ENCODE assay signal across 22 cellular contexts in genomic region chr10:88983939-88984338, GRCh38. TPM values are rescaled to one million over a fixed set of nuclear protein-coding genes. Genes with fewer than 3 reads are reported as not detected.
DNase-seq lines count a peak whose midpoint lies in the region; ATAC-seq and TF ChIP-seq lines count a peak whose summit lies in the region.
"Had no signal": no experiment of that assay in that cellular context is flagged by ENCODE, and none has a peak within 500 bp of the region (broad histone marks: within the 10 kb centered on the region; RNA-seq: fewer than 3 reads in every experiment).

No MANE protein-coding gene starts in this region.

- H3K9ac ChIP-seq in IMR-90 (ENCODE audit: low read depth, low read length): no peak overlapping the region

- H3K14ac ChIP-seq in IMR-90 (replicated peaks; ENCODE audit: low read depth, low read length): 0 out of 2 replicates have a peak overlapping the region, but pooled peaks have one; percentile 12

- ATAC-seq in IMR-90 (ENCODE audit: low read depth) (no peak), GM19324 (IDR thresholded peaks at IDR 0.05; ENCODE audit: low FRiP score, unreplicated experiment) (no peak)
- no peak for ATAC-seq in natural killer cell treated with Interleukin-12 subunit alpha and Interleukin-12 subunit beta and Interleukin-15 and Interleukin-18, amount 100 ng/mL, for 72 hours
- ATAC-seq: left lung; stimulated activated naive B cell treated with anti-CD40 and anti-IgM and Interleukin-4, amounts not matched to agents 10 μg/mL and 1 μg/mL and 100 μg/mL, for 72 hours had no signal

- POLR2A ChIA-PET in A673 (lab: Charles Lee; ENCODE audit: low non-redundant PET) (no interaction called here), IMR-90 (lab: Charles Lee; ENCODE audit: unreplicated experiment) (no interaction called here)

- H4K91ac ChIP-seq in IMR-90 (ENCODE audit: insufficient read depth, low read depth, low read length): no peak overlapping the region

- H3K4ac ChIP-seq in IMR-90 (ENCODE audit: low read depth, low read length): no peak overlapping the region

- no peak overlapping the region; the same call in 1 of the 2 replicates for H3K23ac ChIP-seq in IMR-90 (ENCODE audit: low read depth, low read length)

- H3K4me3 Mint-ChIP-seq in natural killer cell treated with Interleukin-12 subunit alpha and Interleukin-12 subunit beta and Interleukin-15 and Interleukin-18, amount 100 ng/mL, for 72 hours: no peak overlapping the region
- H3K4me3 Mint-ChIP-seq: activated CD4-positive, alpha-beta memory T cell treated with anti-CD3 and anti-CD28 coated beads, Interleukin-2, amount 10 ng/mL, durations not matched to agents 7 days and 5 days; stimulated activated naive B cell treated with anti-CD40 and anti-IgM and Interleukin-4, amounts not matched to agents 10 μg/mL and 1 μg/mL and 100 μg/mL, for 72 hours had no signal

- peaks cover 97% of the 10 kb centered on the region for H3K4me1 ChIP-seq in A673 (ENCODE audit: insufficient read depth, low read length, poor library complexity, severe bottlenecking)
- H3K4me1 ChIP-seq in IMR-90 (ENCODE audit: control insufficient read depth, insufficient read depth, low read length): peaks cover 10% of the 10 kb centered on the region
- H3K4me1 ChIP-seq in esophagus squamous epithelium: peaks cover 0 to 69% (median 12%) of the 10 kb centered on the region in 3 donors

- H3K4me2 ChIP-seq in IMR-90 (ENCODE audit: low read depth, low read length): no peak overlapping the region

- DNase-seq in A673 (ENCODE audit: low spot score): no peak
- DNase-seq in IMR-90: no peak
- DNase-seq in esophagus squamous epithelium (lab: John Stamatoyannopoulos, UW): no peak
- DNase-seq in natural killer cell treated with Interleukin-12 subunit alpha and Interleukin-12 subunit beta and Interleukin-15 and Interleukin-18, amount 100 ng/mL, for 72 hours (ENCODE audit: low spot score): no peak
- DNase-seq in anterior cingulate cortex (lab: John Stamatoyannopoulos, UW): no peak
- DNase-seq in SIG-M5 treated with dmso at 0.1 percent for 504 hours (lab: John Stamatoyannopoulos, UW; ENCODE audit: unreplicated experiment): no peak
- DNase-seq in NCI-H2107 (lab: John Stamatoyannopoulos, UW): no peak
- DNase-seq: activated CD4-positive, alpha-beta memory T cell treated with anti-CD3 and anti-CD28 coated beads, Interleukin-2, amount 10 ng/mL, durations not matched to agents 7 days and 5 days; activated T-cell treated with anti-CD3 and anti-CD28 coated beads for 4 hours; adrenal gland; cortex of kidney; HCEC 1CT; heart left ventricle; KG1; left lung; NCI-H1694; NCI-H69; occipital lobe; stimulated activated CD4-positive, alpha-beta T cell treated with anti-CD3 and anti-CD28 coated beads, Interleukin-2, amount 100 ng/mL, for 48 hours; stimulated activated naive B cell treated with anti-CD40 and anti-IgM and Interleukin-4, amounts not matched to agents 10 μg/mL and 1 μg/mL and 100 μg/mL, for 72 hours had no signal

- no peak overlapping the region for H2AK9ac ChIP-seq in IMR-90 (replicated peaks; ENCODE audit: low read depth, low read length, poor library complexity)

- no peak overlapping the region for H2AFZ ChIP-seq in IMR-90 (replicated peaks; ENCODE audit: low read length, poor library complexity)

- TF ChIP-seq CTCF in A673 (conservative IDR thresholded peaks at IDR 0.05; ENCODE audit: low read depth, low read length): no peak
- no peak for TF ChIP-seq CTCF in IMR-90 (conservative IDR thresholded peaks at IDR 0.05; ENCODE audit: low read depth, low read length)
- TF ChIP-seq CTCF in esophagus squamous epithelium (IDR thresholded peaks at IDR 0.05): no peak

- TF ChIP-seq RAD21 in IMR-90 (IDR thresholded peaks at IDR 0.05; ENCODE audit: low read length): no peak

- 0 out of 2 replicates have a peak, but pooled peaks cover 3% of the 10 kb centered on the region for H4K20me1 ChIP-seq in IMR-90 (ENCODE audit: insufficient read depth, low read length)

- no peaks in the 10 kb centered on the region for H3K9me3 ChIP-seq in A673 (ENCODE audit: low read depth, low read length, poor library complexity, severe bottlenecking)
- no peaks in the 10 kb centered on the region for H3K9me3 ChIP-seq in IMR-90 (ENCODE audit: control insufficient read depth, insufficient read depth, low read length)
- H3K9me3 ChIP-seq in esophagus squamous epithelium: no peaks in the 10 kb centered on the region
- H3K9me3 ChIP-seq: adrenal gland, heart left ventricle, left lung, tibial nerve had no signal

- H3K36me3 Mint-ChIP-seq in natural killer cell treated with Interleukin-12 subunit alpha and Interleukin-12 subunit beta and Interleukin-15 and Interleukin-18, amount 100 ng/mL, for 72 hours: peaks cover 6% of the 10 kb centered on the region

- H3K18ac ChIP-seq in IMR-90 (ENCODE audit: low read depth, low read length): no peak overlapping the region

- peaks cover 7% of the 10 kb centered on the region; the same call in 1 of the 2 replicates for H3K9me1 ChIP-seq in IMR-90 (ENCODE audit: insufficient read depth, low read length)

- peaks cover 4% of the 10 kb centered on the region for H3K9me3 Mint-ChIP-seq in natural killer cell treated with Interleukin-12 subunit alpha and Interleukin-12 subunit beta and Interleukin-15 and Interleukin-18, amount 100 ng/mL, for 72 hours

- in situ Hi-C loops in IMR-90 (cut with MboI; ENCODE audit: low sequenced_read_pairs): loop anchor here (5.0 kb wide), 1 partner anchor 42 kb away; no protein-coding TSS in a partner anchor

- no CpG with 5 or more reads among the region's 1 CpG for WGBS in IMR-90 (ENCODE audit: extremely low coverage in 2 of 2, insufficient read length in 1 of 2), 2 experiments
- 28 to 64% methylated on average over 1 of the region's 1 CpG for WGBS in esophagus squamous epithelium, 2 donors

- CTCF ChIA-PET in A673 (lab: Charles Lee) (no interaction called here), IMR-90 (lab: Yijun Ruan, JAX) (no interaction called here)

- no peaks in the 10 kb centered on the region for H3K27me3 Mint-ChIP-seq in natural killer cell treated with Interleukin-12 subunit alpha and Interleukin-12 subunit beta and Interleukin-15 and Interleukin-18, amount 100 ng/mL, for 72 hours
- H3K27me3 Mint-ChIP-seq: activated CD4-positive, alpha-beta memory T cell treated with anti-CD3 and anti-CD28 coated beads, Interleukin-2, amount 10 ng/mL, durations not matched to agents 7 days and 5 days; stimulated activated naive B cell treated with anti-CD40 and anti-IgM and Interleukin-4, amounts not matched to agents 10 μg/mL and 1 μg/mL and 100 μg/mL, for 72 hours had no signal

- H3K36me3 ChIP-seq in A673 (ENCODE audit: insufficient read depth, low read length, poor library complexity, severe bottlenecking) (no peaks in the 10 kb centered on the region), IMR-90 (ENCODE audit: control insufficient read depth, insufficient read depth, low read length) (no peaks in the 10 kb centered on the region; the same call in 1 of the 2 replicates), esophagus squamous epithelium (no peaks in the 10 kb centered on the region)
- H3K36me3 ChIP-seq: adrenal gland, heart left ventricle, left lung, tibial nerve had no signal

- H3K4me1 Mint-ChIP-seq in natural killer cell treated with Interleukin-12 subunit alpha and Interleukin-12 subunit beta and Interleukin-15 and Interleukin-18, amount 100 ng/mL, for 72 hours (ENCODE audit: low read depth in 2 of 2): peaks cover 40 to 49% of the 10 kb centered on the region in 2 donors

- dilution Hi-C loops in IMR-90 (cut with HindIII; ENCODE audit: low sequenced_read_pairs, unreplicated experiment): no loop called here

- peak overlapping the region; percentile 75 for H3K27ac ChIP-seq in A673 (ENCODE audit: low read depth, low read length, poor library complexity, severe bottlenecking)
- H3K27ac ChIP-seq in IMR-90 (ENCODE audit: insufficient read depth, low read length): no peak overlapping the region
- H3K27ac ChIP-seq in esophagus squamous epithelium: peak overlapping the region in 3 of 4 donors; percentile 55 to 81 (median 59)
- H3K27ac ChIP-seq: adrenal gland had no signal

- no peak overlapping the region for H4K5ac ChIP-seq in IMR-90 (ENCODE audit: low read depth, low read length)

- no peak overlapping the region for H2BK5ac ChIP-seq in IMR-90 (ENCODE audit: low read depth, low read length, poor library complexity, severe bottlenecking)

- TF ChIP-seq POLR2A in IMR-90 (IDR thresholded peaks at IDR 0.05; ENCODE audit: low read depth, low read length) (no peak), esophagus squamous epithelium (IDR thresholded peaks at IDR 0.05) (no peak)

- peaks cover 37 to 58% of the 10 kb centered on the region in 2 experiments for H3K79me1 ChIP-seq in IMR-90 (ENCODE audit: low read depth in 1 of 2, low read length in 2 of 2)

- no peak overlapping the region for H2AK5ac ChIP-seq in IMR-90 (ENCODE audit: low read depth, low read length)

- H2BK20ac ChIP-seq in IMR-90 (ENCODE audit: low read depth, low read length): no peak overlapping the region

- no TSS peak for BruUV-seq in A673 (replicated peaks; lab: Mats Ljungman, UMichigan)
- no TSS peak for BruUV-seq in IMR-90 (replicated peaks; lab: Mats Ljungman, UMichigan)

- intact Hi-C loops in A673 (cut with micrococcal nuclease; ENCODE audit: unreplicated experiment) (no loop called here), IMR-90 (cut with micrococcal nuclease) (no loop called here), esophagus squamous epithelium (cut with DNase I) (no loop called here)

- H3K27ac Mint-ChIP-seq in natural killer cell treated with Interleukin-12 subunit alpha and Interleukin-12 subunit beta and Interleukin-15 and Interleukin-18, amount 100 ng/mL, for 72 hours: peak overlapping the region; percentile 10 to 56
- H3K27ac Mint-ChIP-seq: activated CD4-positive, alpha-beta memory T cell treated with anti-CD3 and anti-CD28 coated beads, Interleukin-2, amount 10 ng/mL, durations not matched to agents 7 days and 5 days; stimulated activated naive B cell treated with anti-CD40 and anti-IgM and Interleukin-4, amounts not matched to agents 10 μg/mL and 1 μg/mL and 100 μg/mL, for 72 hours had no signal

- no peak overlapping the region for H2BK120ac ChIP-seq in IMR-90 (ENCODE audit: low read depth, low read length)

- H3K56ac ChIP-seq in IMR-90 (ENCODE audit: extremely low read depth, insufficient read depth, low read length): no peak overlapping the region

- H3K27me3 ChIP-seq in A673 (replicated peaks; ENCODE audit: insufficient read depth, low read depth, low read length, poor library complexity): no peaks in the 10 kb centered on the region
- H3K27me3 ChIP-seq in IMR-90 (ENCODE audit: control insufficient read depth, insufficient read depth, low read length): no peaks in the 10 kb centered on the region
- H3K27me3 ChIP-seq in esophagus squamous epithelium: no peaks in the 10 kb centered on the region
- H3K27me3 ChIP-seq: adrenal gland, heart left ventricle, left lung, tibial nerve had no signal

- H2BK15ac ChIP-seq in IMR-90 (ENCODE audit: low read depth, low read length): no peak overlapping the region

- H3K4me3 ChIP-seq in A673 (ENCODE audit: low read depth, low read length, poor library complexity, severe bottlenecking) (no peak overlapping the region), IMR-90 (ENCODE audit: insufficient read depth, low read depth, low read length) (no peak overlapping the region), esophagus squamous epithelium (no peak overlapping the region)
- H3K4me3 ChIP-seq: adrenal gland, heart left ventricle, left lung, tibial nerve had no signal

- no peak overlapping the region for H4K8ac ChIP-seq in IMR-90 (ENCODE audit: low read depth in 2 of 2, low read length in 2 of 2)

RNA-seq across cellular contexts. Expression of gene FAS, which starts 6.7 kb away (rescaled TPM):
- total RNA-seq in A673 (2021) (30.4 and 40.3 TPM in 2 replicates), IMR-90 (2012; rRNA removed) (53.8 and 54.7 TPM in 2 replicates), esophagus squamous epithelium (10 to 100 TPM; 14.9 to 33.6 (median 19.4) TPM)
- 31.1 and 34.3 TPM in 2 replicates for polyA plus RNA-seq in IMR-90 (2012; rRNA removed)
- polyA plus RNA-seq in IMR-90 (2012; cell fraction: cytosol; rRNA removed): 11.6 and 17.5 TPM in 2 replicates
- polyA plus RNA-seq in IMR-90 (2012; cell fraction: nucleus; rRNA removed; ENCODE audit: low replicate concordance): 7.6 and 49.3 TPM in 2 replicates
- 10 to 100 TPM; 48.3 to 73.0 TPM for total RNA-seq in natural killer cell treated with Interleukin-12 subunit alpha and Interleukin-12 subunit beta and Interleukin-15 and Interleukin-18, amount 100 ng/mL, for 72 hours

RNA-seq across cellular contexts. Expression of gene ACTA2, which starts 31.4 kb away (rescaled TPM):
- total RNA-seq in A673 (2021) (52.2 and 78.4 TPM in 2 replicates), IMR-90 (2012; rRNA removed) (757 and 978 TPM in 2 replicates), esophagus squamous epithelium (1,000 to 10,000 TPM in 1 of 4 donors, 100 to 1,000 TPM in 2, 10 to 100 TPM in 1; 64.6 to 1,343 (median 285) TPM)
- 1,117 and 1,235 TPM in 2 replicates for polyA plus RNA-seq in IMR-90 (2012; rRNA removed)
- polyA plus RNA-seq in IMR-90 (2012; cell fraction: cytosol; rRNA removed): 948 and 1,147 TPM in 2 replicates
- 396 and 625 TPM in 2 replicates for polyA plus RNA-seq in IMR-90 (2012; cell fraction: nucleus; rRNA removed; ENCODE audit: low replicate concordance)
- 10 to 100 TPM in 1 of 2 donors, 1 to 10 TPM in 1; 8.4 to 19.7 TPM for total RNA-seq in natural killer cell treated with Interleukin-12 subunit alpha and Interleukin-12 subunit beta and Interleukin-15 and Interleukin-18, amount 100 ng/mL, for 72 hours
